1 cellular context compared by ENCODE assay signal in genomic region chr12:50533971-50534370, GRCh38.
TF ChIP-seq lines count a peak whose summit lies in the region.

No MANE protein-coding gene starts in this region.

TF ChIP-seq in endothelial cell of umbilical vein, 7 proteins besides CTCF, POLR2A, EP300 and RAD21 (continued from another document):
- TF ChIP-seq EZH2 (IDR thresholded peaks at IDR 0.05; ENCODE audit: borderline replicate concordance, low read depth, low read length, severe bottlenecking), result no peak
- no peak for TF ChIP-seq FOS (IDR thresholded peaks at IDR 0.05; ENCODE audit: borderline replicate concordance, insufficient read depth, low read length)
- TF ChIP-seq JUN (IDR thresholded peaks at IDR 0.05; ENCODE audit: borderline replicate concordance, insufficient read depth, insufficient read length, low read depth), result no peak
- no peak for TF ChIP-seq MYC (IDR thresholded peaks at IDR 0.05; ENCODE audit: low read depth, low read length)
